In genomic region chr17:43861960-43862359, GRCh38 we compare ENCODE assay signal across 18 cellular contexts. TPM values are rescaled to one million over a fixed set of nuclear protein-coding genes. Genes with fewer than 3 reads are reported as not detected.
DNase-seq lines count a peak whose midpoint lies in the region; ATAC-seq and TF ChIP-seq lines count a peak whose summit lies in the region.
"Had no signal": no experiment of that assay in that cellular context is flagged by ENCODE, and none has a peak within 500 bp of the region (broad histone marks: within the 10 kb centered on the region; RNA-seq: fewer than 3 reads in every experiment).

No MANE protein-coding gene starts in this region.

- H3K9me3 ChIP-seq in ascending aorta (no peaks in the 10 kb centered on the region), gastroesophageal sphincter (no peaks in the 10 kb centered on the region), testis (no peaks in the 10 kb centered on the region)

- intact Hi-C loops in ascending aorta (cut with DNase I) (no loop called here), posterior vena cava (cut with DNase I) (no loop called here), testis (cut with DNase I; ENCODE audit: low total_unique reads) (no loop called here)

- H3K27ac ChIP-seq in ascending aorta (peak overlapping the region; percentile 52 to 71), gastroesophageal sphincter (peak overlapping the region in 3 of 4 donors; percentile 17 to 64 (median 36)), testis (peak overlapping the region; percentile 84 to 89)
- H3K27ac ChIP-seq: C4-2B had no signal

- no peak for TF ChIP-seq POLR2A in gastroesophageal sphincter (IDR thresholded peaks at IDR 0.05)
- no peak for TF ChIP-seq POLR2A in testis (IDR thresholded peaks at IDR 0.05)

- H3K4me1 ChIP-seq in ascending aorta (peaks cover 0 to 17% of the 10 kb centered on the region in 2 donors), gastroesophageal sphincter (peaks cover 0 to 33% (median 0%) of the 10 kb centered on the region in 3 donors), testis (peaks cover 29% of the 10 kb centered on the region)

- no peaks in the 10 kb centered on the region for H3K27me3 ChIP-seq in ascending aorta
- peaks cover 16% of the 10 kb centered on the region for H3K27me3 ChIP-seq in gastroesophageal sphincter
- H3K27me3 ChIP-seq in testis = no peaks in the 10 kb centered on the region

- no peak for TF ChIP-seq EP300 in gastroesophageal sphincter (IDR thresholded peaks at IDR 0.05)

- 100% methylated on average over 2 of the region's 9 CpGs; no CpG with 5 or more reads in 1 of the 2 donors for WGBS in gastroesophageal sphincter (ENCODE audit: low coverage in 1 of 2), 2 donors
- 24 to 38% methylated on average over 4 to 9 of the region's 9 CpGs for WGBS in testis, 2 donors

- TF ChIP-seq CTCF in ascending aorta (IDR thresholded peaks at IDR 0.05) (no peak), gastroesophageal sphincter (IDR thresholded peaks at IDR 0.05) (no peak), testis (IDR thresholded peaks at IDR 0.05) (no peak)

- DNase-seq in ascending aorta (ENCODE audit: low spot score in 2 of 2) = no peak
- peak; percentile 49 for DNase-seq in posterior vena cava (ENCODE audit: low spot score)
- peak; percentile 58 for DNase-seq in testis
- DNase-seq in GDM1 (lab: John Stamatoyannopoulos, UW) = no peak
- no peak for DNase-seq in midbrain (lab: John Stamatoyannopoulos, UW)
- DNase-seq: ACHN, AML-193, NCI-H1417 treated with DMSO at 0.1 percent for 48 hours, NCI-H187 treated with DMSO at 0.1 percent for 48 hours, NCI-H2227 treated with DMSO at 0.1 percent for 48 hours, NCI-H510A treated with DMSO at 0.1 percent for 48 hours, NCI-H82, RPMI8226 had no signal

- no peak for ATAC-seq in gastroesophageal sphincter
- no peak for ATAC-seq in GM21737 (IDR thresholded peaks at IDR 0.05; ENCODE audit: unreplicated experiment)
- ATAC-seq: K562 had no signal

- no peaks in the 10 kb centered on the region for H3K36me3 ChIP-seq in ascending aorta
- H3K36me3 ChIP-seq in gastroesophageal sphincter = no peaks in the 10 kb centered on the region
- H3K36me3 ChIP-seq in testis (ENCODE audit: low read depth, missing control alignments) = no peaks in the 10 kb centered on the region

- H3K4me3 ChIP-seq in ascending aorta (no peak overlapping the region), gastroesophageal sphincter (no peak overlapping the region), testis (no peak overlapping the region)
- H3K4me3 ChIP-seq: K562 had no signal

RNA-seq across cellular contexts. Expression of gene CD300LG, which starts 15.0 kb away (rescaled TPM):
- 45.9 TPM for total RNA-seq in ascending aorta
- 10 to 100 TPM in 1 of 4 donors, 1 to 10 TPM in 3; 1.6 to 16.2 (median 3.7) TPM for total RNA-seq in gastroesophageal sphincter
- total RNA-seq in posterior vena cava = 1 to 10 TPM; 3.5 to 5.1 TPM
- 10 to 100 TPM; 48.4 to 53.9 TPM for total RNA-seq in testis
- polyA plus RNA-seq in testis (ENCODE audit: insufficient read depth, low read depth, low replicate concordance) = 49.2 TPM
- total RNA-seq: H1, K562 had no signal
- polyA plus RNA-seq: K562 had no signal

RNA-seq across cellular contexts. Expression of gene MPP3, which starts 29.0 kb away (rescaled TPM):
- 37.0 TPM for total RNA-seq in ascending aorta
- 10 to 100 TPM in 1 of 4 donors, 1 to 10 TPM in 3; 5.1 to 10.8 (median 7.8) TPM for total RNA-seq in gastroesophageal sphincter
- total RNA-seq in posterior vena cava = 10 to 100 TPM in 1 of 2 donors, 1 to 10 TPM in 1; 8.5 to 10.2 TPM
- total RNA-seq in testis = 10 to 100 TPM; 16.7 to 18.2 TPM
- 5.9 TPM for polyA plus RNA-seq in testis (ENCODE audit: insufficient read depth, low read depth, low replicate concordance)

RNA-seq across cellular contexts. Expression of gene MPP2, which starts 45.4 kb away (rescaled TPM):
- 16.7 TPM for total RNA-seq in ascending aorta
- 10 to 100 TPM in 3 of 4 donors, 1 to 10 TPM in 1; 6.3 to 20.9 (median 15.1) TPM for total RNA-seq in gastroesophageal sphincter
- total RNA-seq in posterior vena cava = 10 to 100 TPM; 11.4 to 15.5 TPM
- total RNA-seq in testis = 10 to 100 TPM; 25.1 to 25.8 TPM
- polyA plus RNA-seq in testis (ENCODE audit: insufficient read depth, low read depth, low replicate concordance) = 31.4 TPM

Comparison
In these comparisons a context has a peak if more than half of its experiments do, and no peak if none do; other contexts are left out.
1. DNase-seq: peak in posterior vena cava (single experiment) and testis (single experiment); none in ascending aorta (0 of 2), GDM1 (single experiment) and midbrain (single experiment).
2. H3K27ac ChIP-seq: peak in every context shown above with its lines; median percentile 86 in testis; 62 in ascending aorta; 36 in gastroesophageal sphincter.